Comparison of ENCODE assay signal across 19 cellular contexts in the genomic region with DNA sequence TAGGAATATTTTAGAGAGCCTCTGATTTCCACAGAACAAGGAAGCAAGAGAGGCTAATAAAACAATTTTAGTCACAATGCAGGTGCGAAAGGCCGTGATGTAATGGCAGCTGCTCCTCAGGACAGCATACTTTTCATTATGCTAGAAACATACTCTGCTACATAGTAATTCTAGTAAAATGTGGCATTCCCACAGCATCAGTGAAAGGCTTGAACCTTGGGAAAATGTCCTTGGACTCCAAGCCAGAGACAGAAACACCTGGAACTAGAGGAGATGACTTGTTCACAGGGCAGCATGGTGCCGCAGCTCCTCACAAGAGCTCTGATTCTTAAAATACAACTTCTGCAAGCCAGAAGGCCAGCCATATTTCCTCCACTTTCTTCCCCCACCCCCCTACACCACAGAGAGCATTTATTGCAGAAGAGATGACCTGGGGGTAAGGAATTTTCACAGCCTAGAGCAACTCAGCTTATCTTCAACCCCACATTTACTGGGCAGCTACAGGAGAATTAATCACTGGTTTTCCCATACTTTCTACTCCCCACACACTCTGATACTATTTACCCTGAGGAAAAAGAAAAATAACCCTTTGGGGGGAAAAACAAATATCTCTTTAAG. TPM values are rescaled to one million over a fixed set of nuclear protein-coding genes. Genes with fewer than 3 reads are reported as not detected.
"Had no signal": no experiment of that assay in that cellular context is flagged by ENCODE, and none has a peak within 500 bp of the region (broad histone marks: within the 10 kb centered on the region; RNA-seq: fewer than 3 reads in every experiment).

No MANE protein-coding gene starts in this region.

- H3K27me3 Mint-ChIP-seq: natural killer cell treated with Interleukin-12 subunit alpha and Interleukin-12 subunit beta and Interleukin-15 and Interleukin-18, amount 100 ng/mL, for 72 hours had no signal

- H3K4me1 Mint-ChIP-seq: neural progenitor cell had no signal

- H3K36me3 ChIP-seq: neural progenitor cell, ovary, right atrium auricular region, uterus had no signal

- H3K9me3 ChIP-seq: esophagus muscularis mucosa, gastroesophageal sphincter, ovary, right atrium auricular region, sigmoid colon had no signal

- H3K4me3 Mint-ChIP-seq: dendritic cell treated with granulocyte-macrophage colony-stimulating factor and Interleukin-4, amounts not matched to agents 40 ng/mL and 50 ng/mL, for 4 days; effector memory CD8-positive, alpha-beta T cell; natural killer cell treated with Interleukin-12 subunit alpha and Interleukin-12 subunit beta and Interleukin-15 and Interleukin-18, amount 100 ng/mL, for 72 hours; neural progenitor cell; type B pancreatic cell had no signal

- H3K27ac Mint-ChIP-seq: dendritic cell treated with granulocyte-macrophage colony-stimulating factor and Interleukin-4, amounts not matched to agents 40 ng/mL and 50 ng/mL, for 4 days; effector memory CD8-positive, alpha-beta T cell; natural killer cell treated with Interleukin-12 subunit alpha and Interleukin-12 subunit beta and Interleukin-15 and Interleukin-18, amount 100 ng/mL, for 72 hours; neural progenitor cell; type B pancreatic cell had no signal

- H3K9me3 Mint-ChIP-seq: dendritic cell treated with granulocyte-macrophage colony-stimulating factor and Interleukin-4, amounts not matched to agents 40 ng/mL and 50 ng/mL, for 4 days; type B pancreatic cell had no signal

- H2AFZ ChIP-seq: neural progenitor cell had no signal

- H3K27ac ChIP-seq: epithelial cell of prostate, esophagus muscularis mucosa, gastroesophageal sphincter, neural progenitor cell, ovary, right atrium auricular region, sigmoid colon, uterus had no signal

- H3K36me3 Mint-ChIP-seq: natural killer cell treated with Interleukin-12 subunit alpha and Interleukin-12 subunit beta and Interleukin-15 and Interleukin-18, amount 100 ng/mL, for 72 hours; type B pancreatic cell had no signal

- H3K4me1 ChIP-seq: esophagus muscularis mucosa, gastroesophageal sphincter, neural progenitor cell, right atrium auricular region, sigmoid colon, uterus had no signal

- H3K4me3 ChIP-seq: esophagus muscularis mucosa, gastroesophageal sphincter, neural progenitor cell, ovary, right atrium auricular region, sigmoid colon, uterus had no signal

- DNase-seq: effector memory CD8-positive, alpha-beta T cell; foreskin fibroblast; glutamatergic neuron; mammary epithelial cell; nucleus accumbens; ovary; sigmoid colon; small intestine; stimulated activated CD4-positive, alpha-beta T cell treated with anti-CD3 and anti-CD28 coated beads, Interleukin-12 subunit alpha, Interleukin-12 subunit beta, amount 100 ng/mL, for 4 hours; stimulated activated naive CD4-positive, alpha-beta T cell; uterus had no signal

- H3K27me3 ChIP-seq: esophagus muscularis mucosa, gastroesophageal sphincter, neural progenitor cell, ovary, right atrium auricular region, sigmoid colon, uterus had no signal

- H3K4me2 ChIP-seq: neural progenitor cell had no signal

- ATAC-seq: effector memory CD8-positive, alpha-beta T cell; gastroesophageal sphincter; natural killer cell treated with Interleukin-12 subunit alpha and Interleukin-12 subunit beta and Interleukin-15 and Interleukin-18, amount 100 ng/mL, for 72 hours had no signal

RNA-seq across cellular contexts. Expression of a gene that starts 15.8 kb away (rescaled TPM):
- total RNA-seq: natural killer cell treated with Interleukin-12 subunit alpha and Interleukin-12 subunit beta and Interleukin-15 and Interleukin-18, amount 100 ng/mL, for 72 hours had no signal
- polyA plus RNA-seq: mammary epithelial cell had no signal
